Comparison of ENCODE assay signal across 8 cellular contexts in genomic region chr12:109098142-109098652, GRCh38. TPM values are rescaled to one million over a fixed set of nuclear protein-coding genes. Genes with fewer than 3 reads are reported as not detected.
DNase-seq lines count a peak whose midpoint lies in the region; ATAC-seq, FAIRE-seq and TF ChIP-seq lines count a peak whose summit lies in the region.

No MANE protein-coding gene starts in this region.

- ATAC-seq in activated CD4-positive, CD25-positive, alpha-beta regulatory T cell treated with anti-CD3 and anti-CD28 coated beads, Interleukin-2, amount 50 U/mL, for 24 hours, result peak; percentile 9 to 19
- ATAC-seq in HG02642 (IDR thresholded peaks at IDR 0.05; ENCODE audit: poor library complexity, unreplicated experiment) (peak; percentile 29), upper lobe of left lung (ENCODE audit: low FRiP score in 2 of 2) (peak; percentile 69 to 79)

- H3K27me3 ChIP-seq in NT2/D1 (ENCODE audit: insufficient read depth, insufficient read length) (no peaks in the 10 kb centered on the region), upper lobe of left lung (no peaks in the 10 kb centered on the region)

- 0 to 1% methylated on average over 15 to 33 of the region's 38 CpGs for WGBS in upper lobe of left lung, 2 donors

- peak overlapping the region; percentile 68 to 93 (median 86) for H3K27ac ChIP-seq in upper lobe of left lung

- no peak for TF ChIP-seq EP300 in upper lobe of left lung (IDR thresholded peaks at IDR 0.05)

- FAIRE-seq in GM12891 (lab: Jason Lieb, UNC), result no peak

- no peak for DNase-seq in activated CD4-positive, CD25-positive, alpha-beta regulatory T cell treated with anti-CD3 and anti-CD28 coated beads, Interleukin-2, amount 50 U/mL, for 72 hours
- no peak for DNase-seq in NT2/D1 (ENCODE audit: low read depth, low spot score)
- DNase-seq in dedifferentiated amniotic fluid mesenchymal stem cell (ENCODE audit: extremely low spot score), result peak; percentile 51
- peak; percentile 34 to 71 for DNase-seq in lung microvascular endothelial cell (ENCODE audit: low read depth in 2 of 2)
- peak; percentile 62 to 93 for DNase-seq in upper lobe of left lung
- DNase-seq in GM12891 (ENCODE audit: insufficient read length, low spot score), result no peak

- TF ChIP-seq CTCF in upper lobe of left lung (IDR thresholded peaks at IDR 0.05), result no peak

- TF ChIP-seq POLR2A in upper lobe of left lung (IDR thresholded peaks at IDR 0.05) (peak in 2 of 4 donors; percentile 20 to 55), GM12891 (IDR thresholded peaks at IDR 0.05; ENCODE audit: low read depth, low read length) (no peak)

- H3K4me3 ChIP-seq in NT2/D1 (ENCODE audit: insufficient read length, low read depth) (peak overlapping the region; percentile 80), upper lobe of left lung (peak overlapping the region; percentile 79 to 91 (median 82))

- H3K36me3 ChIP-seq in NT2/D1 (ENCODE audit: insufficient read depth, insufficient read length, low read length) (peaks cover 47% of the 10 kb centered on the region), upper lobe of left lung (peaks cover 3 to 16% (median 9%) of the 10 kb centered on the region in 4 donors)

- H3K9ac ChIP-seq in NT2/D1 (ENCODE audit: insufficient read length, low read depth), result peak overlapping the region; percentile 90

- H3K9me3 ChIP-seq in NT2/D1 (ENCODE audit: insufficient read depth, low read length), result no peaks in the 10 kb centered on the region
- no peaks in the 10 kb centered on the region for H3K9me3 ChIP-seq in upper lobe of left lung

- H3K4me1 ChIP-seq in NT2/D1 (ENCODE audit: insufficient read depth, insufficient read length) (no peaks in the 10 kb centered on the region), upper lobe of left lung (peaks cover 18 to 36% (median 20%) of the 10 kb centered on the region in 4 donors)

TF ChIP-seq in GM12891, 5 proteins besides CTCF, POLR2A, EP300 and RAD21:
- no peak for TF ChIP-seq PAX5 (IDR thresholded peaks at IDR 0.05; ENCODE audit: insufficient read depth, low read length, severe bottlenecking)
- no peak for TF ChIP-seq POU2F2 (IDR thresholded peaks at IDR 0.05; ENCODE audit: low read depth, low read length)
- TF ChIP-seq SPI1 (IDR thresholded peaks at IDR 0.05; ENCODE audit: low read depth, low read length), result no peak
- no peak for TF ChIP-seq POLR2AphosphoS5 (IDR thresholded peaks at IDR 0.05; ENCODE audit: low read depth, low read length)

RNA-seq across cellular contexts. Expression of gene UNG, which starts 0.8 kb away (rescaled TPM):
- total RNA-seq in lung microvascular endothelial cell (17.7 and 22.0 TPM in 2 replicates), upper lobe of left lung (10 to 100 TPM in 4 of 6 donors, 1 to 10 TPM in 2; 8.2 to 27.6 (median 15.5) TPM)
- 31.9 TPM for polyA plus RNA-seq in GM12891 (2012; ENCODE audit: low read depth, missing spikeins)

RNA-seq across cellular contexts. Expression of gene ALKBH2, which starts 4.9 kb away (rescaled TPM):
- total RNA-seq in lung microvascular endothelial cell, result 5.4 and 5.9 TPM in 2 replicates
- 10 to 100 TPM in 4 of 6 donors, 1 to 10 TPM in 2; 1.9 to 16.4 (median 12.4) TPM for total RNA-seq in upper lobe of left lung
- polyA plus RNA-seq in GM12891 (2012; ENCODE audit: low read depth, missing spikeins), result 20.5 TPM

RNA-seq across cellular contexts. Expression of gene ACACB, which starts 18.2 kb away (rescaled TPM):
- 1.7 and 3.4 TPM in 2 replicates for total RNA-seq in lung microvascular endothelial cell
- 100 to 1,000 TPM in 2 of 6 donors, 10 to 100 TPM in 4; 26.3 to 202 (median 36.3) TPM for total RNA-seq in upper lobe of left lung
- polyA plus RNA-seq in GM12891 (2012; ENCODE audit: low read depth, missing spikeins), result 0.33 TPM

RNA-seq across cellular contexts. Expression of gene USP30, which starts 45.8 kb away (rescaled TPM):
- total RNA-seq in lung microvascular endothelial cell (4.8 and 5.7 TPM in 2 replicates), upper lobe of left lung (10 to 100 TPM in 5 of 6 donors, 1 to 10 TPM in 1; 10.0 to 18.0 (median 15.0) TPM)
- 3.3 TPM for polyA plus RNA-seq in GM12891 (2012; ENCODE audit: low read depth, missing spikeins)

Comparison
In these comparisons a context has a peak if more than half of its experiments do, and no peak if none do; other contexts are left out.
1. ATAC-seq: peak in every context shown above with its lines; median percentile 74 in upper lobe of left lung; 29 in HG02642; 14 in activated CD4-positive, CD25-positive, alpha-beta regulatory T cell treated with anti-CD3 and anti-CD28 coated beads, Interleukin-2, amount 50 U/mL, for 24 hours.
2. DNase-seq: peak in dedifferentiated amniotic fluid mesenchymal stem cell (single experiment), lung microvascular endothelial cell (2 of 2) and upper lobe of left lung (2 of 2); none in activated CD4-positive, CD25-positive, alpha-beta regulatory T cell treated with anti-CD3 and anti-CD28 coated beads, Interleukin-2, amount 50 U/mL, for 72 hours (single experiment), NT2/D1 (single experiment) and GM12891 (single experiment).